1 cellular context compared by ENCODE assay signal in genomic region chr20:1840865-1841553, GRCh38.
TF ChIP-seq lines count a peak whose summit lies in the region.

No MANE protein-coding gene starts in this region.

TF ChIP-seq in IMR-90, 13 proteins besides CTCF, POLR2A, EP300 and RAD21:
- TF ChIP-seq ELK1 (IDR thresholded peaks at IDR 0.05; ENCODE audit: borderline replicate concordance, low read depth, low read length) (no peak), MAFK (IDR thresholded peaks at IDR 0.05; ENCODE audit: low read depth, low read length) (no peak), FOS (IDR thresholded peaks at IDR 0.05; ENCODE audit: low read depth, low read length) (no peak), CHD1 (IDR thresholded peaks at IDR 0.05; ENCODE audit: low read depth, low read length) (no peak), MAZ (IDR thresholded peaks at IDR 0.05; ENCODE audit: borderline replicate concordance, low read depth, low read length) (no peak), USF2 (IDR thresholded peaks at IDR 0.05; ENCODE audit: low read depth, low read length) (no peak), RCOR1 (IDR thresholded peaks at IDR 0.05; ENCODE audit: insufficient replicate concordance, low read length) (no peak), BHLHE40 (IDR thresholded peaks at IDR 0.05; ENCODE audit: low read depth, low read length) (no peak)
